ENCODE assay signal across 27 cellular contexts in genomic region chr20:61801065-61801360, GRCh38.
"Had no signal": no experiment of that assay in that cellular context is flagged by ENCODE, and none has a peak within 500 bp of the region (broad histone marks: within the 10 kb centered on the region; RNA-seq: fewer than 3 reads in every experiment).

No MANE protein-coding gene starts in this region.

- H2AFZ ChIP-seq: hepatocyte, parathyroid adenoma had no signal

- H3K4me2 ChIP-seq: hepatocyte, smooth muscle cell had no signal

- H3K36me3 Mint-ChIP-seq: memory B cell; naive thymus-derived CD4-positive, alpha-beta T cell; natural killer cell treated with Interleukin-12 subunit alpha and Interleukin-12 subunit beta and Interleukin-15 and Interleukin-18, amount 100 ng/mL, for 72 hours; stimulated activated naive B cell treated with anti-CD40 and anti-IgM and Interleukin-4, amounts not matched to agents 10 μg/mL and 1 μg/mL and 100 μg/mL, for 72 hours had no signal

- ATAC-seq: heart right ventricle; left cardiac atrium; left lobe of liver; mucosa of descending colon; naive thymus-derived CD4-positive, alpha-beta T cell; natural killer cell treated with Interleukin-12 subunit alpha and Interleukin-12 subunit beta and Interleukin-15 and Interleukin-18, amount 100 ng/mL, for 72 hours; psoas muscle; right lobe of liver; stimulated activated naive B cell treated with anti-CD40 and anti-IgM and Interleukin-4, amounts not matched to agents 10 μg/mL and 1 μg/mL and 100 μg/mL, for 72 hours; stimulated activated naive CD8-positive, alpha-beta T cell treated with anti-CD3 and anti-CD28 coated beads, Interleukin-15, Interleukin-2, amounts not matched to agents 100 U/mL and 50 U/mL, for 24 hours had no signal

- H3K27ac Mint-ChIP-seq: memory B cell; naive thymus-derived CD4-positive, alpha-beta T cell; natural killer cell treated with Interleukin-12 subunit alpha and Interleukin-12 subunit beta and Interleukin-15 and Interleukin-18, amount 100 ng/mL, for 72 hours; stimulated activated naive B cell treated with anti-CD40 and anti-IgM and Interleukin-4, amounts not matched to agents 10 μg/mL and 1 μg/mL and 100 μg/mL, for 72 hours had no signal

- H3K36me3 ChIP-seq: heart right ventricle, right lobe of liver, stomach, thyroid gland, transverse colon, upper lobe of left lung, vagina had no signal

- H3K27ac ChIP-seq: heart right ventricle, hepatocyte, parathyroid adenoma, psoas muscle, right lobe of liver, stomach, testis, thyroid gland, transverse colon, upper lobe of left lung, vagina had no signal

- H3K9me3 ChIP-seq: heart right ventricle, mucosa of descending colon, psoas muscle, right lobe of liver, stomach, testis, thyroid gland, transverse colon, upper lobe of left lung, vagina had no signal

- H3K4me1 Mint-ChIP-seq: memory B cell; stimulated activated naive B cell treated with anti-CD40 and anti-IgM and Interleukin-4, amounts not matched to agents 10 μg/mL and 1 μg/mL and 100 μg/mL, for 72 hours had no signal

- H3K9ac ChIP-seq: parathyroid adenoma had no signal

- H3K4me3 Mint-ChIP-seq: memory B cell; naive thymus-derived CD4-positive, alpha-beta T cell; natural killer cell treated with Interleukin-12 subunit alpha and Interleukin-12 subunit beta and Interleukin-15 and Interleukin-18, amount 100 ng/mL, for 72 hours; stimulated activated naive B cell treated with anti-CD40 and anti-IgM and Interleukin-4, amounts not matched to agents 10 μg/mL and 1 μg/mL and 100 μg/mL, for 72 hours had no signal

- H3K9me3 Mint-ChIP-seq: memory B cell; natural killer cell treated with Interleukin-12 subunit alpha and Interleukin-12 subunit beta and Interleukin-15 and Interleukin-18, amount 100 ng/mL, for 72 hours; stimulated activated naive B cell treated with anti-CD40 and anti-IgM and Interleukin-4, amounts not matched to agents 10 μg/mL and 1 μg/mL and 100 μg/mL, for 72 hours had no signal

- H3K4me1 ChIP-seq: parathyroid adenoma, psoas muscle, right lobe of liver, transverse colon had no signal

- DNase-seq: heart right ventricle; kidney glomerular epithelial cell; left cardiac atrium; midbrain; naive thymus-derived CD4-positive, alpha-beta T cell; nucleus accumbens; stimulated activated CD4-positive, alpha-beta T cell treated with anti-CD3 and anti-CD28 coated beads, Interleukin-12 subunit alpha, Interleukin-12 subunit beta, amount 100 ng/mL, for 4 hours; stimulated activated CD4-positive, alpha-beta T cell treated with anti-CD3 and anti-CD28 coated beads, Interleukin-15, amount 100 ng/mL, for 24 hours; stimulated activated CD4-positive, alpha-beta T cell treated with anti-CD3 and anti-CD28 coated beads, Interleukin-2, amount 100 ng/mL, for 24 hours; stimulated activated CD4-positive, alpha-beta T cell treated with anti-CD3 and anti-CD28 coated beads, Interleukin-4, amount 100 ng/mL, for 1 hour; stimulated activated naive B cell treated with anti-CD40 and anti-IgM and Interleukin-4, amounts not matched to agents 10 μg/mL and 1 μg/mL and 100 μg/mL, for 72 hours; stimulated activated naive CD8-positive, alpha-beta T cell treated with anti-CD3 and anti-CD28 coated beads, Interleukin-15, Interleukin-2, amounts not matched to agents 100 U/mL and 50 U/mL, for 24 hours; stomach; testis; thyroid gland; transverse colon; upper lobe of left lung had no signal

- H3K4me3 ChIP-seq: heart right ventricle, hepatocyte, mucosa of descending colon, psoas muscle, right lobe of liver, smooth muscle cell, stomach, testis, thyroid gland, transverse colon, upper lobe of left lung, vagina had no signal

- H3K27me3 ChIP-seq: hepatocyte, right lobe of liver, testis, upper lobe of left lung, vagina had no signal
